8 cellular contexts compared by ENCODE assay signal in genomic region chr9:35664531-35665470, GRCh38. TPM values are rescaled to one million over a fixed set of nuclear protein-coding genes. Genes with fewer than 3 reads are reported as not detected.
DNase-seq lines count a peak whose midpoint lies in the region.

TSS of gene ARHGEF39 (minus strand) at chr9:35665195. CDS start at chr9:35665169, 26 bp downstream.

- peak; percentile 84 for DNase-seq in G401 (ENCODE audit: low spot score)
- DNase-seq in H4 (ENCODE audit: low spot score) = peak; percentile 82
- DNase-seq in LoVo (ENCODE audit: low spot score) = peak; percentile 89
- DNase-seq in SHP77 (lab: John Stamatoyannopoulos, UW) = peak; percentile 61 to 79
- DNase-seq in activated naive CD4-positive, alpha-beta T cell treated with Interleukin-2 at 50 U/mL for 16 hours = peak; percentile 77
- DNase-seq in globus pallidus (ENCODE audit: low spot score) = peak; percentile 68
- DNase-seq in nucleus accumbens (lab: John Stamatoyannopoulos, UW) = peak in 50 of 56 donors; percentile 13 to 78 (median 46)
- DNase-seq in ureter (ENCODE audit: low spot score) = peak; percentile 77

- in situ Hi-C loops in G401 (cut with HindIII; ENCODE audit: low sequenced_read_pairs) = no loop called here

RNA-seq across cellular contexts. Expression of gene ARHGEF39, which starts in this region (rescaled TPM):
- total RNA-seq in G401 (2014; rRNA removed; shearing (Covaris generic)) = 12.3 and 12.4 TPM in 2 replicates
- 16.9 and 44.9 TPM in 2 replicates for total RNA-seq in H4 (2014; rRNA removed; shearing (Covaris generic))
- 1.0 TPM for total RNA-seq in ureter

Comparison
In these comparisons a context has a peak if more than half of its experiments do, and no peak if none do; other contexts are left out.
1. Peak in every context shown above with its lines: DNase-seq.